In the genomic region with DNA sequence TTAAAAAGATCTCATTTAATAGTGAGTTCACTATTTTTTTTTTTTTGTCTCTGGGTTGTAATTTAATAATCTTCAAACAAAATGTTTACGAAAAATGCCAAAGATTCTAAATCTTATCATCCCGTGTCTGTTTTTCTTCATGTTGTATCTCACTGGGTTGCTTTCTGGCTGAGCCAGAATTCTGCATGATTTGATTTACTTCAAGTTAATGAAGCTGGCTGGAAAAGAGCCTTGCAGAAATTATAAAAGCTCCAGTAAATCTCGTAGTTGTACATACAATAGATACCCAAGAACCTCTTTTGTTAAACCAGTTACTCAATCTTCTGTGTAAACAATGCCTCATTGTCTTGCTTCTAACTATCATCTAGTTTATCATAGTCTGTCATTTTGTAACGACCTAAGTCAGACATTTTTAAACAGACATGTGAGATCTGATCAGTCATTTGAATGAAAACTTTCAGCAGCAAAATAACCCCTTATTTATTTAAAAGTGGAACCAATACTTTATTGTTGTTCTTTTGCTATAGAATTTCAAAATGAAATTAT, we compare ENCODE assay signal across 19 cellular contexts.
"Had no signal": no experiment of that assay in that cellular context is flagged by ENCODE, and none has a peak within 500 bp of the region (broad histone marks: within the 10 kb centered on the region; RNA-seq: fewer than 3 reads in every experiment).

No MANE protein-coding gene starts in this region.

- H3K9me3 Mint-ChIP-seq: neural progenitor cell had no signal

- H3K36me3 Mint-ChIP-seq: neural progenitor cell had no signal

- DNase-seq: activated CD4-positive, alpha-beta T cell treated with anti-CD3 and anti-CD28 coated beads for 4 hours; activated CD8-positive, alpha-beta memory T cell treated with anti-CD3 and anti-CD28 coated beads, Interleukin-2, amount 50 U/mL, for 4 hours; activated CD8-positive, alpha-beta T cell treated with anti-CD3 and anti-CD28 coated beads for 36 hours; activated gamma-delta T cell treated with Interleukin-2 at 50 U/mL for 16 hours; activated naive CD8-positive, alpha-beta T cell treated with anti-CD3 and anti-CD28 coated beads, Interleukin-2, amount 10 ng/mL, durations not matched to agents 7 days and 5 days; activated T-cell treated with anti-CD3 and anti-CD28 coated beads, Interleukin-2, amount 50 U/mL, for 72 hours; esophagus squamous epithelium; head of caudate nucleus; mesenchymal stem cell; T-helper 9 cell had no signal

- H3K4me1 ChIP-seq: ascending aorta, esophagus squamous epithelium, foreskin keratinocyte, parathyroid adenoma, right atrium auricular region had no signal

- H3K36me3 ChIP-seq: ascending aorta, neural progenitor cell, right atrium auricular region, tibial nerve had no signal

- ATAC-seq: activated CD8-positive, alpha-beta T cell treated with anti-CD3 and anti-CD28 coated beads for 36 hours; activated T-cell treated with anti-CD3 and anti-CD28 coated beads, Interleukin-2, amount 50 U/mL, for 72 hours; foreskin keratinocyte; left lobe of liver had no signal

- H3K4me3 ChIP-seq: ascending aorta, esophagus squamous epithelium, neural progenitor cell, right atrium auricular region, skin epidermis, tibial nerve had no signal

- H3K27me3 Mint-ChIP-seq: activated CD8-positive, alpha-beta T cell treated with anti-CD3 and anti-CD28 coated beads for 36 hours; activated naive CD8-positive, alpha-beta T cell treated with anti-CD3 and anti-CD28 coated beads, Interleukin-2, amount 10 ng/mL, durations not matched to agents 7 days and 5 days had no signal

- H3K9me3 ChIP-seq: ascending aorta, esophagus squamous epithelium, right atrium auricular region, tibial nerve had no signal

- H3K4me3 Mint-ChIP-seq: activated CD8-positive, alpha-beta T cell treated with anti-CD3 and anti-CD28 coated beads for 36 hours; activated naive CD8-positive, alpha-beta T cell treated with anti-CD3 and anti-CD28 coated beads, Interleukin-2, amount 10 ng/mL, durations not matched to agents 7 days and 5 days; activated T-cell treated with anti-CD3 and anti-CD28 coated beads, Interleukin-2, amount 50 U/mL, for 72 hours; neural progenitor cell had no signal

- H3K27ac Mint-ChIP-seq: activated CD8-positive, alpha-beta T cell treated with anti-CD3 and anti-CD28 coated beads for 36 hours; activated naive CD8-positive, alpha-beta T cell treated with anti-CD3 and anti-CD28 coated beads, Interleukin-2, amount 10 ng/mL, durations not matched to agents 7 days and 5 days; activated T-cell treated with anti-CD3 and anti-CD28 coated beads, Interleukin-2, amount 50 U/mL, for 72 hours; neural progenitor cell had no signal

- H3K27ac ChIP-seq: ascending aorta, esophagus squamous epithelium, foreskin keratinocyte, neural progenitor cell, parathyroid adenoma, right atrium auricular region, skin epidermis, tibial nerve, VCaP had no signal

- H3K27me3 ChIP-seq: ascending aorta, esophagus squamous epithelium, foreskin keratinocyte, neural progenitor cell, right atrium auricular region, tibial nerve had no signal

- H3K4me1 Mint-ChIP-seq: activated naive CD8-positive, alpha-beta T cell treated with anti-CD3 and anti-CD28 coated beads, Interleukin-2, amount 10 ng/mL, durations not matched to agents 7 days and 5 days had no signal
